In the genomic region with DNA sequence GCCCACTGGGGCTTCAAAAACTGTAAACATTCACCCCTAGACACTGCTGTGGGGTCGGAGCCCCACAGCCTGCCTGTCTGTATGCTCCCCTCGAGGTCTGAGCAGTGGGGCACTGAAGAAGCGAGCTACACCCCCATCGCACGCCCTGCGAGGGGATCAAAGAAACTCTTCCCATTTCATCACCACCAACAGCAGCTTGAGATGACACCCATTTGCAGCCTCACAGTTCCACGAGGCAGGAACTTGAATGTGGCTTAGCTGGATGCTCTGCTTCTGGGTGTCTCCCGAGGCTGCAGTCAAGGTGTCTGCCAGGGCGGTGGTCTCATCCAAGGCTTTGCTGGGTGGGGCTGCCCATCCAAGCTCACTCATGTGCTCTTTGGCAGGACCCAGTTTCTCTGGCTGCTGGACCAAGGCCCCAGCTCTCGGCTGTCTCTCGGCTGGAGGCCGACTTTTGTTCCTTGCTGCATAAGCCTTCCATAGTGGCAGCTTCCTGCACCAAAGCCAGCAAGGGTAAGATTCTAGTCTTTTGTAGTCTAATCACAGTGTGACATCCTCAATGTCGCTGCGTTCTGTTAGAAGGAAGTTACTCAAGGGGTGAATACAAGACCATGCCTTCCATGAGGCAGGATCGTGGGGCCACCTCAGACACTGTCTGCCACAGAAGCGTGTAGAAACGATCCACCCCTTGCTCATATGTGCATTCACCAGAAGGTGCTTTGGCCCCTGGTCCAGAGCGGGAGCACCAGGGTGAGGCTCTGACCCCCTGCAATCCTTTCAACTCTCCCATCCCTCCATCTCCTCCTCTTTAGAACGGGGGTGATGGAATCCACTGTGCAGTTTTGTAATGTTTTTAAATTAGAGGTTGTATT, we compare ENCODE assay signal across 30 cellular contexts. TPM values are rescaled to one million over a fixed set of nuclear protein-coding genes. Genes with fewer than 3 reads are reported as not detected.
"Had no signal": no experiment of that assay in that cellular context is flagged by ENCODE, and none has a peak within 500 bp of the region (broad histone marks: within the 10 kb centered on the region; RNA-seq: fewer than 3 reads in every experiment).

No MANE protein-coding gene starts in this region.

- H3K36me3 Mint-ChIP-seq: activated naive CD8-positive, alpha-beta T cell treated with anti-CD3 and anti-CD28 coated beads for 36 hours had no signal

- H3K4me1 Mint-ChIP-seq: activated CD4-positive, alpha-beta T cell treated with anti-CD3 and anti-CD28 coated beads, Interleukin-2, amount 10 ng/mL, durations not matched to agents 24 days and 14 days; activated T-helper 17 cell treated with anti-CD3 and anti-CD28 coated beads, Interleukin-2, amount 50 U/mL, for 72 hours had no signal

- H3K27me3 ChIP-seq: cardiac muscle cell, Peyer's patch, SJSA1 had no signal

- H3K4me3 ChIP-seq: cardiac muscle cell, Peyer's patch, SJSA1 had no signal

- DNase-seq: activated CD4-positive, alpha-beta T cell treated with anti-CD3 and anti-CD28 coated beads, Interleukin-2, amount 10 ng/mL, durations not matched to agents 24 days and 14 days; activated CD4-positive, alpha-beta T cell treated with anti-CD3 and anti-CD28 coated beads, Interleukin-2, amount 50 U/mL, for 4 hours; activated CD8-positive, alpha-beta T cell treated with anti-CD3 and anti-CD28 coated beads for 36 hours; activated effector memory CD4-positive, alpha-beta T cell treated with anti-CD3 and anti-CD28 coated beads, Interleukin-2, amount 50 U/mL, for 16 hours; activated naive CD4-positive, alpha-beta T cell; activated naive CD4-positive, alpha-beta T cell treated with anti-CD3 and anti-CD28 coated beads, Interleukin-2, amount 50 U/mL, for 16 hours; activated naive CD8-positive, alpha-beta T cell treated with anti-CD3 and anti-CD28 coated beads for 36 hours; activated T-cell treated with anti-CD3 and anti-CD28 coated beads, Interleukin-2, amount 50 U/mL, for 1 hour; activated T-cell treated with anti-CD3 and anti-CD28 coated beads, Interleukin-2, amount 50 U/mL, for 72 hours; amniotic stem cell; aorta; NCI-H1105; NCI-H1417 treated with DMSO at 0.1 percent for 48 hours; NCI-H187 treated with DMSO at 0.1 percent for 48 hours; NCI-H2081; NCI-H345; NCI-H524 treated with DMSO at 0.1 percent for 48 hours; NCI-H748 treated with DMSO at 0.1 percent for 48 hours; NK-92 treated with Interleukin-12 subunit alpha and Interleukin-12 subunit beta, amount 100 ng/mL, for 24 hours; PC-3; Peyer's patch; RPMI8226; SHP77 treated with DMSO at 0.1 percent for 48 hours; SK-N-SH had no signal

- H3K9me3 ChIP-seq: Peyer's patch, SK-N-SH had no signal

- H3K4me1 ChIP-seq: Peyer's patch had no signal

- ATAC-seq: activated CD8-positive, alpha-beta T cell treated with anti-CD3 and anti-CD28 coated beads for 36 hours; activated T-cell treated with anti-CD3 and anti-CD28 coated beads, Interleukin-2, amount 50 U/mL, for 72 hours; activated T-helper 17 cell treated with anti-CD3 and anti-CD28 coated beads, Interleukin-2, amount 50 U/mL, for 72 hours; PC-3 had no signal

- H3K27ac ChIP-seq: cardiac muscle cell, Peyer's patch had no signal

- H3K27me3 Mint-ChIP-seq: activated naive CD8-positive, alpha-beta T cell treated with anti-CD3 and anti-CD28 coated beads for 36 hours had no signal

- H3K9me3 Mint-ChIP-seq: activated CD4-positive, alpha-beta T cell treated with anti-CD3 and anti-CD28 coated beads, Interleukin-2, amount 10 ng/mL, durations not matched to agents 24 days and 14 days; activated CD8-positive, alpha-beta T cell treated with anti-CD3 and anti-CD28 coated beads for 36 hours; activated naive CD8-positive, alpha-beta T cell treated with anti-CD3 and anti-CD28 coated beads for 36 hours; activated T-cell treated with anti-CD3 and anti-CD28 coated beads, Interleukin-2, amount 50 U/mL, for 72 hours; activated T-helper 17 cell treated with anti-CD3 and anti-CD28 coated beads, Interleukin-2, amount 50 U/mL, for 72 hours; T-helper 1 cell treated with Interleukin-12 subunit alpha and Interleukin-12 subunit beta and Interleukin-4 antibody, amounts not matched to agents 30 μg/mL and 1 μg/mL, for 36 hours; T-helper 2 cell treated with Interferon-gamma antibody and Interleukin-4, amounts not matched to agents 5 μg/mL and 100 μg/mL, for 36 hours had no signal

- FAIRE-seq: TTC549 had no signal

- H3K36me3 ChIP-seq: cardiac muscle cell, Peyer's patch, SJSA1 had no signal

- H3K27ac Mint-ChIP-seq: activated CD4-positive, alpha-beta T cell treated with anti-CD3 and anti-CD28 coated beads, Interleukin-2, amount 10 ng/mL, durations not matched to agents 24 days and 14 days; activated CD8-positive, alpha-beta T cell treated with anti-CD3 and anti-CD28 coated beads for 36 hours; activated naive CD8-positive, alpha-beta T cell treated with anti-CD3 and anti-CD28 coated beads for 36 hours; activated T-cell treated with anti-CD3 and anti-CD28 coated beads, Interleukin-2, amount 50 U/mL, for 72 hours; activated T-helper 17 cell treated with anti-CD3 and anti-CD28 coated beads, Interleukin-2, amount 50 U/mL, for 72 hours; T-helper 1 cell treated with Interleukin-12 subunit alpha and Interleukin-12 subunit beta and Interleukin-4 antibody, amounts not matched to agents 30 μg/mL and 1 μg/mL, for 36 hours; T-helper 2 cell treated with Interferon-gamma antibody and Interleukin-4, amounts not matched to agents 5 μg/mL and 100 μg/mL, for 36 hours had no signal

- H3K4me3 Mint-ChIP-seq: activated CD4-positive, alpha-beta T cell treated with anti-CD3 and anti-CD28 coated beads, Interleukin-2, amount 10 ng/mL, durations not matched to agents 24 days and 14 days; activated CD8-positive, alpha-beta T cell treated with anti-CD3 and anti-CD28 coated beads for 36 hours; activated naive CD8-positive, alpha-beta T cell treated with anti-CD3 and anti-CD28 coated beads for 36 hours; activated T-cell treated with anti-CD3 and anti-CD28 coated beads, Interleukin-2, amount 50 U/mL, for 72 hours; activated T-helper 17 cell treated with anti-CD3 and anti-CD28 coated beads, Interleukin-2, amount 50 U/mL, for 72 hours; T-helper 1 cell treated with Interleukin-12 subunit alpha and Interleukin-12 subunit beta and Interleukin-4 antibody, amounts not matched to agents 30 μg/mL and 1 μg/mL, for 36 hours; T-helper 2 cell treated with Interferon-gamma antibody and Interleukin-4, amounts not matched to agents 5 μg/mL and 100 μg/mL, for 36 hours had no signal

RNA-seq across cellular contexts. Expression of gene GP1BB, which starts 55.2 kb away (rescaled TPM):
- total RNA-seq: activated CD4-positive, alpha-beta T cell treated with anti-CD3 and anti-CD28 coated beads, Interleukin-2, amount 10 ng/mL, durations not matched to agents 24 days and 14 days; activated CD8-positive, alpha-beta T cell treated with anti-CD3 and anti-CD28 coated beads for 36 hours; activated naive CD8-positive, alpha-beta T cell treated with anti-CD3 and anti-CD28 coated beads for 36 hours; activated T-helper 17 cell treated with anti-CD3 and anti-CD28 coated beads, Interleukin-2, amount 50 U/mL, for 72 hours had no signal
